Comparison of ENCODE assay signal across 1 cellular context in genomic region chr5:172150514-172151425, GRCh38.
TF ChIP-seq lines count a peak whose summit lies in the region.

No MANE protein-coding gene starts in this region.

TF ChIP-seq in GM12878, 131 proteins besides CTCF, POLR2A, EP300 and RAD21 (continued from another document):
- TF ChIP-seq ZBTB33 (IDR thresholded peaks at IDR 0.05) (no peak), NFXL1 (IDR thresholded peaks at IDR 0.05; ENCODE audit: borderline replicate concordance) (no peak), POLR2AphosphoS5 (IDR thresholded peaks at IDR 0.05; ENCODE audit: low read length) (no peak), STAT1 (conservative IDR thresholded peaks at IDR 0.05) (no peak), SMAD5 (IDR thresholded peaks at IDR 0.05; ENCODE audit: low read depth) (no peak), TARDBP (IDR thresholded peaks at IDR 0.05; ENCODE audit: borderline replicate concordance) (no peak), TBL1XR1 (IDR thresholded peaks at IDR 0.05; ENCODE audit: low read depth, low read length) (no peak), CHD1 (IDR thresholded peaks at IDR 0.05; ENCODE audit: low read depth, low read length) (no peak), HDGF (IDR thresholded peaks at IDR 0.05) (no peak), CREM (IDR thresholded peaks at IDR 0.05; ENCODE audit: low read depth) (peak; percentile 32; the same call in 1 of the 2 replicates), CBX3 (IDR thresholded peaks at IDR 0.05; ENCODE audit: borderline replicate concordance, low read depth) (no peak), LARP7 (IDR thresholded peaks at IDR 0.05) (no peak), SREBF1 (IDR thresholded peaks at IDR 0.05; ENCODE audit: low read length) (no peak), RUNX3 (IDR thresholded peaks at IDR 0.05; ENCODE audit: low read length) (peak; percentile 95), ZZZ3 (IDR thresholded peaks at IDR 0.05; ENCODE audit: control insufficient read depth, insufficient read length, low read depth) (no peak), NBN (IDR thresholded peaks at IDR 0.05) (peak; percentile 52; the same call in 1 of the 2 replicates), BCL11A (IDR thresholded peaks at IDR 0.05; ENCODE audit: low read depth, low read length) (peak; percentile 61), CUX1 (IDR thresholded peaks at IDR 0.05; ENCODE audit: insufficient replicate concordance, low read depth, low read length) (no peak)
